33 cellular contexts compared by ENCODE assay signal in the genomic region with DNA sequence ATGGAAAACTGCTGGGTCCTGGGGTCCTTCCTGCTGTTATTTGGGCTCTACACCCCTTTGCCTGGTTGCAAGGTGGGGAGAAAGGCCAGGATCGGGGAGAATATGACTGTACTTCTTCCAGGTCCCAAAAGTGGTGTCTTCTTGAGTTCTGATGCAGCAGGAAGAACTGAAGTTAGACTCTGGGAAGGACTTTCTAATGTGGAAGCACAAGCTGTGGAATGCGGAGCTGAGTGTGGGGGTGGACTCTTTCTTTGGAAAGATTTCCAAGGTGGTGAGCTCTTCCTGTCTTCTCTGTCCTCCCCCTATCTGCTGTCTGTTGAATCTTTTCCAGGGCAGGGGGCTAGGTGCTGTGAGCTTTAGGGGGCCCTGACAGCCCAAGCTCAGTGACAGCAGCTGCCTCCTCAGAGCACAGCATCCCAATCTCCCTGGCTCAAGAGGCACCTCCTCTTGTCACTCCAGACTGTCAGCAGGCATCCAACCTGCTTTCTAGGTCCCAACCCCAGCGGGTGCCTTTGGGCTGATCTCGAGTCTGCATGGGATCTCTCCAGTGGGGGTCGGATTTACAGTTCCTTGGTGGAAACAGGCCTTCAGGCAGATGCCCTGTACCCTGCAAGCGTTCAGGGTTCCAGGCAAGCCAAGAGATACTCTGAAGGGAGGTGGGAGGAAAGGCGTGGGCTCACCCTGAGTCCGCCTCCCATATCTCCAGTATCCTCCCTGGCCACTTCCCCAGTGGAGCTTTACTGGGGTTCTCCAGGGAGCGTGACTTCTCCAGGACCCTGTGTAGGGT. TPM values are rescaled to one million over a fixed set of nuclear protein-coding genes. Genes with fewer than 3 reads are reported as not detected.
A peak's percentile ranks its signal among the peaks of the same experiment; 100 is the strongest.
DNase-seq lines count a peak whose midpoint lies in the region; ATAC-seq and TF ChIP-seq lines count a peak whose summit lies in the region.
"Had no signal": no experiment of that assay in that cellular context is flagged by ENCODE, and none has a peak within 500 bp of the region (broad histone marks: within the 10 kb centered on the region; RNA-seq: fewer than 3 reads in every experiment).

No MANE protein-coding gene starts in this region.

- H3K9me3 ChIP-seq in lower lobe of right lung (no peaks in the 10 kb centered on the region), parathyroid adenoma (ENCODE audit: control insufficient read depth, low read length) (no peaks in the 10 kb centered on the region), body of pancreas (no peaks in the 10 kb centered on the region)
- H3K9me3 ChIP-seq: uterus had no signal

- H3K27ac ChIP-seq in lower lobe of right lung (no peak overlapping the region), parathyroid adenoma (peak overlapping the region; percentile 98), body of pancreas (peak overlapping the region in 2 of 4 donors; percentile 19 to 81)
- H3K27ac ChIP-seq: coronary artery, GM23248, uterus had no signal

- H3K4me1 ChIP-seq in lower lobe of right lung, result peaks cover 9% of the 10 kb centered on the region
- peaks cover 67% of the 10 kb centered on the region for H3K4me1 ChIP-seq in parathyroid adenoma
- peaks cover 67% of the 10 kb centered on the region for H3K4me1 ChIP-seq in body of pancreas
- H3K4me1 ChIP-seq: uterus had no signal

- no peaks in the 10 kb centered on the region for H3K27me3 Mint-ChIP-seq in WTC11 (ENCODE audit: low read depth)
- H3K27me3 Mint-ChIP-seq: activated CD4-positive, alpha-beta T cell treated with anti-CD3 and anti-CD28 coated beads for 36 hours had no signal

- TF ChIP-seq POLR2A in body of pancreas (IDR thresholded peaks at IDR 0.05), result no peak

- no peak overlapping the region for H3K4me3 Mint-ChIP-seq in WTC11
- H3K4me3 Mint-ChIP-seq: activated CD4-positive, alpha-beta T cell treated with anti-CD3 and anti-CD28 coated beads for 36 hours; activated CD8-positive, alpha-beta T cell treated with anti-CD3 and anti-CD28 coated beads, Interleukin-2, amount 10 ng/mL, durations not matched to agents 7 days and 5 days; HFFc6; natural killer cell treated with Interleukin-12 subunit alpha and Interleukin-12 subunit beta and Interleukin-15 and Interleukin-18, amount 100 ng/mL, for 72 hours; T-helper 2 cell treated with Interferon-gamma antibody and Interleukin-4, amounts not matched to agents 5 μg/mL and 100 μg/mL, for 36 hours had no signal

- peak overlapping the region; percentile 20 for H2AFZ ChIP-seq in parathyroid adenoma
- H2AFZ ChIP-seq: GM23248 had no signal

- TF ChIP-seq CTCF in WTC11 (IDR thresholded peaks at IDR 0.05), result no peak
- no peak for TF ChIP-seq CTCF in lower lobe of right lung (IDR thresholded peaks at IDR 0.05)
- no peak for TF ChIP-seq CTCF in parathyroid adenoma (IDR thresholded peaks at IDR 0.05)
- no peak for TF ChIP-seq CTCF in body of pancreas (IDR thresholded peaks at IDR 0.05)

- CTCF ChIA-PET in WTC11 (lab: Charles Lee), result interaction anchor here (1.0 to 12.2 kb wide), 8 partner anchors 12 to 114 kb away, joined by 3 to 184 read pairs (median 14); partner anchors contain the start of gene ADORA1

- H3K9me3 Mint-ChIP-seq in WTC11, result no peaks in the 10 kb centered on the region
- H3K9me3 Mint-ChIP-seq: activated T-helper 2 cell treated with anti-CD3 and anti-CD28 coated beads, Interferon-gamma antibody, Interleukin-2, Interleukin-4, amounts not matched to agents 10 μg/mL and 5 μg/mL and 100 μg/mL, durations not matched to agents 14 hours and 24 hours and 36 hours; HFFc6; natural killer cell treated with Interleukin-12 subunit alpha and Interleukin-12 subunit beta and Interleukin-15 and Interleukin-18, amount 100 ng/mL, for 72 hours; T-helper 2 cell treated with Interferon-gamma antibody and Interleukin-4, amounts not matched to agents 5 μg/mL and 100 μg/mL, for 36 hours had no signal

- ATAC-seq in WTC11, result no peak
- no peak for ATAC-seq in lower lobe of right lung
- ATAC-seq in body of pancreas, result no peak
- ATAC-seq: activated CD4-positive, alpha-beta T cell treated with anti-CD3 and anti-CD28 coated beads for 36 hours; activated CD8-positive, alpha-beta T cell treated with anti-CD3 and anti-CD28 coated beads, Interleukin-2, amount 10 ng/mL, durations not matched to agents 7 days and 5 days; natural killer cell treated with Interleukin-12 subunit alpha and Interleukin-12 subunit beta and Interleukin-15 and Interleukin-18, amount 100 ng/mL, for 72 hours; right cardiac atrium had no signal

- H3K36me3 Mint-ChIP-seq in WTC11, result no peaks in the 10 kb centered on the region
- H3K36me3 Mint-ChIP-seq: natural killer cell treated with Interleukin-12 subunit alpha and Interleukin-12 subunit beta and Interleukin-15 and Interleukin-18, amount 100 ng/mL, for 72 hours had no signal

- DNase-seq in NCI-H2171 treated with DMSO at 0.1 percent for 48 hours (lab: John Stamatoyannopoulos, UW), result peak; percentile 68
- no peak for DNase-seq in NCI-H2171 (lab: John Stamatoyannopoulos, UW)
- no peak for DNase-seq in WTC11 (ENCODE audit: low spot score)
- peak; percentile 13 for DNase-seq in lower lobe of right lung
- no peak for DNase-seq in foreskin melanocyte
- DNase-seq in body of pancreas, result no peak
- DNase-seq in OCI-M1 (lab: John Stamatoyannopoulos, UW), result no peak
- DNase-seq: activated CD4-positive, alpha-beta T cell treated with anti-CD3 and anti-CD28 coated beads for 36 hours; activated CD8-positive, alpha-beta T cell treated with anti-CD3 and anti-CD28 coated beads, Interleukin-2, amount 10 ng/mL, durations not matched to agents 7 days and 5 days; activated naive CD4-positive, alpha-beta T cell treated with anti-CD3 and anti-CD28 coated beads, Interleukin-2, amount 50 U/mL, for 16 hours; amniotic stem cell; DND-41; GM23248; HFFc6; islet precursor cell; KBM-7; NCI-H1105; NCI-H1930; NCI-H526 treated with DMSO at 0.1 percent for 48 hours; SIG-M5; stimulated activated naive CD4-positive, alpha-beta T cell treated with Interleukin-2 at 50 U/mL for 16 hours; uterus had no signal

- H3K79me2 ChIP-seq in parathyroid adenoma, result no peaks in the 10 kb centered on the region

- no peak overlapping the region for H3K4me3 ChIP-seq in lower lobe of right lung
- no peak overlapping the region for H3K4me3 ChIP-seq in parathyroid adenoma (ENCODE audit: low read depth, low read length)
- no peak overlapping the region for H3K4me3 ChIP-seq in body of pancreas
- H3K4me3 ChIP-seq: coronary artery, GM23248, smooth muscle cell, uterus had no signal

- intact Hi-C loops in lower lobe of right lung (cut with DNase I) (no loop called here), body of pancreas (cut with DNase I) (no loop called here)

- no peaks in the 10 kb centered on the region for H3K27me3 ChIP-seq in lower lobe of right lung (ENCODE audit: low read depth)
- no peaks in the 10 kb centered on the region for H3K27me3 ChIP-seq in parathyroid adenoma (ENCODE audit: control insufficient read depth, insufficient read depth, low read length)
- H3K27me3 ChIP-seq in body of pancreas, result no peaks in the 10 kb centered on the region
- H3K27me3 ChIP-seq: uterus had no signal

- H3K9ac ChIP-seq in parathyroid adenoma, result no peak overlapping the region
- H3K9ac ChIP-seq: GM23248 had no signal

- 0 out of 2 replicates have a peak overlapping the region, but pooled peaks have one; percentile 42 for H3K27ac Mint-ChIP-seq in WTC11
- H3K27ac Mint-ChIP-seq: activated CD4-positive, alpha-beta T cell treated with anti-CD3 and anti-CD28 coated beads for 36 hours; activated CD8-positive, alpha-beta T cell treated with anti-CD3 and anti-CD28 coated beads, Interleukin-2, amount 10 ng/mL, durations not matched to agents 7 days and 5 days; activated T-helper 2 cell treated with anti-CD3 and anti-CD28 coated beads, Interferon-gamma antibody, Interleukin-2, Interleukin-4, amounts not matched to agents 10 μg/mL and 5 μg/mL and 100 μg/mL, durations not matched to agents 14 hours and 24 hours and 36 hours; HFFc6; natural killer cell treated with Interleukin-12 subunit alpha and Interleukin-12 subunit beta and Interleukin-15 and Interleukin-18, amount 100 ng/mL, for 72 hours; T-helper 2 cell treated with Interferon-gamma antibody and Interleukin-4, amounts not matched to agents 5 μg/mL and 100 μg/mL, for 36 hours had no signal

- no peaks in the 10 kb centered on the region for H3K36me3 ChIP-seq in lower lobe of right lung
- H3K36me3 ChIP-seq in parathyroid adenoma (ENCODE audit: control insufficient read depth, insufficient read depth, low read length), result no peaks in the 10 kb centered on the region
- no peaks in the 10 kb centered on the region for H3K36me3 ChIP-seq in body of pancreas (replicated peaks in 1 of 2; ENCODE audit: insufficient read depth in 1 of 2, low read depth in 2 of 2)
- H3K36me3 ChIP-seq: uterus had no signal

- H3K4me2 ChIP-seq in parathyroid adenoma (ENCODE audit: low read length), result peak overlapping the region; percentile 5
- H3K4me2 ChIP-seq: smooth muscle cell had no signal

- H3K4me1 Mint-ChIP-seq in WTC11, result peaks cover 89% of the 10 kb centered on the region
- H3K4me1 Mint-ChIP-seq: activated CD4-positive, alpha-beta T cell treated with anti-CD3 and anti-CD28 coated beads for 36 hours had no signal

- POLR2A ChIA-PET in WTC11 (lab: Charles Lee), result no interaction called here

- 84 to 88% methylated on average over 7 to 9 of the region's 9 CpGs for WGBS in body of pancreas, 2 donors

TF ChIP-seq in WTC11, 78 proteins besides CTCF, POLR2A, EP300 and RAD21 (continues in another document):
- TF ChIP-seq RORB (CRISPR knock-in tag; IDR thresholded peaks at IDR 0.05) (no peak), HMGA2 (CRISPR knock-in tag; IDR thresholded peaks at IDR 0.05) (no peak), ZNF219 (CRISPR knock-in tag; IDR thresholded peaks at IDR 0.05; ENCODE audit: borderline replicate concordance) (no peak), NFATC4 (CRISPR knock-in tag; IDR thresholded peaks at IDR 0.05) (no peak)

RNA-seq across cellular contexts. Expression of gene ADORA1, which starts 23.2 kb away (rescaled TPM):
- 1.8 to 2.7 TPM (median 2.6 TPM) in 3 replicates for total RNA-seq in WTC11 (2021)
- total RNA-seq in lower lobe of right lung, result 4.1 TPM
- 10 to 100 TPM; 16.1 to 21.1 TPM for total RNA-seq in body of pancreas
- total RNA-seq: activated CD4-positive, alpha-beta T cell treated with anti-CD3 and anti-CD28 coated beads for 36 hours; activated CD8-positive, alpha-beta T cell treated with anti-CD3 and anti-CD28 coated beads, Interleukin-2, amount 10 ng/mL, durations not matched to agents 7 days and 5 days; activated T-helper 2 cell treated with anti-CD3 and anti-CD28 coated beads, Interferon-gamma antibody, Interleukin-2, Interleukin-4, amounts not matched to agents 10 μg/mL and 5 μg/mL and 100 μg/mL, durations not matched to agents 14 hours and 24 hours and 36 hours; natural killer cell treated with Interleukin-12 subunit alpha and Interleukin-12 subunit beta and Interleukin-15 and Interleukin-18, amount 100 ng/mL, for 72 hours had no signal

RNA-seq across cellular contexts. Expression of gene MYBPH, which starts 24.9 kb away (rescaled TPM):
- total RNA-seq in WTC11 (2021) (not detected in 3 replicates), lower lobe of right lung (not detected), body of pancreas (not detected)
- total RNA-seq: activated CD4-positive, alpha-beta T cell treated with anti-CD3 and anti-CD28 coated beads for 36 hours; activated CD8-positive, alpha-beta T cell treated with anti-CD3 and anti-CD28 coated beads, Interleukin-2, amount 10 ng/mL, durations not matched to agents 7 days and 5 days; activated T-helper 2 cell treated with anti-CD3 and anti-CD28 coated beads, Interferon-gamma antibody, Interleukin-2, Interleukin-4, amounts not matched to agents 10 μg/mL and 5 μg/mL and 100 μg/mL, durations not matched to agents 14 hours and 24 hours and 36 hours; HFFc6; HT-29; lower leg skin; M059J; mucosa of gallbladder; natural killer cell treated with Interleukin-12 subunit alpha and Interleukin-12 subunit beta and Interleukin-15 and Interleukin-18, amount 100 ng/mL, for 72 hours; right cardiac atrium had no signal

RNA-seq across cellular contexts. Expression of gene CHI3L1, which starts 35.8 kb away (rescaled TPM):
- total RNA-seq in WTC11 (2021) (0.24 to 0.41 TPM (median 0.27 TPM) in 3 replicates), lower lobe of right lung (22.2 TPM), body of pancreas (1 to 10 TPM; 5.4 to 8.2 TPM)
- total RNA-seq: activated CD8-positive, alpha-beta T cell treated with anti-CD3 and anti-CD28 coated beads, Interleukin-2, amount 10 ng/mL, durations not matched to agents 7 days and 5 days; activated T-helper 2 cell treated with anti-CD3 and anti-CD28 coated beads, Interferon-gamma antibody, Interleukin-2, Interleukin-4, amounts not matched to agents 10 μg/mL and 5 μg/mL and 100 μg/mL, durations not matched to agents 14 hours and 24 hours and 36 hours; HFFc6; HT-29; M059J had no signal

Comparison
In these comparisons a context has a peak if more than half of its experiments do, and no peak if none do; other contexts are left out.
1. DNase-seq: peak in NCI-H2171 treated with DMSO at 0.1 percent for 48 hours (single experiment) and lower lobe of right lung (single experiment); none in NCI-H2171 (single experiment), WTC11 (single experiment), foreskin melanocyte (single experiment), body of pancreas (0 of 4) and OCI-M1 (single experiment).